In genomic region chr18:15002765-15003164, GRCh38 we compare ENCODE assay signal across 7 cellular contexts.
A peak's percentile ranks its signal among the peaks of the same experiment; 100 is the strongest.
DNase-seq lines count a peak whose midpoint lies in the region; ATAC-seq, FAIRE-seq and TF ChIP-seq lines count a peak whose summit lies in the region.
"Not testable (repeated sequence)": the region's sequence is repeated elsewhere in the genome, so short reads cannot be mapped to it uniquely, and the experiment has no call there.

No MANE protein-coding gene starts in this region.

- H3K36me3 ChIP-seq in RWPE2 (ENCODE audit: low read depth); mucosa of descending colon (ENCODE audit: low read depth); small intestine (ENCODE audit: control insufficient read depth in 2 of 2, insufficient read depth in 2 of 2, low read length in 2 of 2): not testable (repeated sequence)

- intact Hi-C loops in left colon (cut with DNase I, micrococcal nuclease); mucosa of descending colon (cut with DNase I, micrococcal nuclease): not testable (repeated sequence)

- not testable (repeated sequence) for H3K4me3 ChIP-seq in RWPE2 (ENCODE audit: severe bottlenecking); mucosa of descending colon; small intestine (ENCODE audit: low read depth in 1 of 2, low read length in 2 of 2)

- H3K27me3 ChIP-seq in RWPE2 (ENCODE audit: insufficient read depth, poor library complexity, severe bottlenecking); small intestine (ENCODE audit: control insufficient read depth in 2 of 2, insufficient read depth in 2 of 2, low read length in 2 of 2): not testable (repeated sequence)

- peak; percentile 79 for DNase-seq in DMS 273 (lab: John Stamatoyannopoulos, UW; ENCODE audit: unreplicated experiment)
- DNase-seq in HT-29 (ENCODE audit: low spot score): peak; percentile 56
- peak; percentile 10 for DNase-seq in NCI-H524 treated with DMSO at 0.1 percent for 48 hours (lab: John Stamatoyannopoulos, UW)
- not testable (repeated sequence) for DNase-seq in RWPE2 (ENCODE audit: low spot score); left colon; mucosa of descending colon
- peak; percentile 10 for DNase-seq in small intestine

- ATAC-seq in RWPE2 (ENCODE audit: low read depth) (peak; percentile 24; the same call in 2 of the 3 replicates), left colon (peak; percentile 40), mucosa of descending colon (peak; percentile 62)

- not testable (repeated sequence) for H3K27ac ChIP-seq in RWPE2 (ENCODE audit: poor library complexity, severe bottlenecking); small intestine (ENCODE audit: low read depth in 1 of 2, low read length in 1 of 2)

- not testable (repeated sequence) for H3K4me1 ChIP-seq in RWPE2 (ENCODE audit: insufficient read depth, poor library complexity, severe bottlenecking); mucosa of descending colon (ENCODE audit: low read depth); small intestine (ENCODE audit: control insufficient read depth in 2 of 2, insufficient read depth in 1 of 2, low read depth in 1 of 2, low read length in 1 of 2)

- FAIRE-seq in small intestine (lab: Jason Lieb, UNC): not testable (repeated sequence)

- not testable (repeated sequence) for TF ChIP-seq CTCF in RWPE2 (IDR thresholded peaks at IDR 0.05; ENCODE audit: poor library complexity, severe bottlenecking); mucosa of descending colon (IDR thresholded peaks at IDR 0.05)

- WGBS in small intestine, 3 donors: 33 to 68% methylated on average over 2 to 3 of the region's 3 CpGs; no CpG with 5 or more reads in 1 of the 3 donors

- H3K9me3 ChIP-seq in RWPE2 (ENCODE audit: severe bottlenecking); mucosa of descending colon; small intestine (ENCODE audit: control insufficient read depth, low read depth): not testable (repeated sequence)
